Comparison of ENCODE assay signal across 21 cellular contexts in genomic region chr13:59722580-59722900, GRCh38.
DNase-seq lines count a peak whose midpoint lies in the region; FAIRE-seq and TF ChIP-seq lines count a peak whose summit lies in the region.
"Had no signal": no experiment of that assay in that cellular context is flagged by ENCODE, and none has a peak within 500 bp of the region (broad histone marks: within the 10 kb centered on the region; RNA-seq: fewer than 3 reads in every experiment).

No MANE protein-coding gene starts in this region.

- H3K27ac Mint-ChIP-seq in endodermal cell = peak overlapping the region; percentile 77

- TF ChIP-seq CTCF in Loucy (conservative IDR thresholded peaks at IDR 0.05; ENCODE audit: low read length) (no peak), endodermal cell (conservative IDR thresholded peaks at IDR 0.05) (no peak)

- H3K4me1 Mint-ChIP-seq in endodermal cell = peaks cover 15% of the 10 kb centered on the region

- 90 to 94% methylated on average over 2 of the region's 2 CpGs for WGBS in endodermal cell (ENCODE audit: insufficient coverage in 1 of 2, insufficient read length in 1 of 2), 2 experiments

- no peaks in the 10 kb centered on the region for H3K79me2 ChIP-seq in Loucy (ENCODE audit: insufficient read depth, low read length)

- no peaks in the 10 kb centered on the region for H4K20me1 ChIP-seq in BLaER1 treated with 17β-estradiol and CSF1 and Interleukin-3, amounts not matched to agents 10 nM and 100 nM
- H4K20me1 ChIP-seq in Loucy (ENCODE audit: insufficient read depth, low read length, poor library complexity, severe bottlenecking) = no peaks in the 10 kb centered on the region

- H3K27me3 Mint-ChIP-seq in endodermal cell (ENCODE audit: insufficient read depth) = no peaks in the 10 kb centered on the region

- H3K36me3 ChIP-seq in BLaER1 treated with 17β-estradiol and CSF1 and Interleukin-3, amounts not matched to agents 10 nM and 100 nM = no peaks in the 10 kb centered on the region
- no peaks in the 10 kb centered on the region for H3K36me3 ChIP-seq in Loucy (ENCODE audit: insufficient read depth, low read length)
- peaks cover 4% of the 10 kb centered on the region for H3K36me3 ChIP-seq in endodermal cell (ENCODE audit: control insufficient read depth, insufficient read depth, low read length)
- H3K36me3 ChIP-seq: colonic mucosa, heart left ventricle, tibial nerve had no signal

- no peaks in the 10 kb centered on the region for H3K27me3 ChIP-seq in BLaER1 treated with 17β-estradiol and CSF1 and Interleukin-3, amounts not matched to agents 10 nM and 100 nM
- H3K27me3 ChIP-seq in Loucy (ENCODE audit: insufficient read depth, low read length, poor library complexity, severe bottlenecking) = no peaks in the 10 kb centered on the region
- no peaks in the 10 kb centered on the region for H3K27me3 ChIP-seq in endodermal cell (ENCODE audit: control insufficient read depth, insufficient read depth, low read length, poor library complexity, severe bottlenecking)
- H3K27me3 ChIP-seq: colonic mucosa, heart left ventricle, tibial nerve had no signal

- peaks cover 0 to 4% (median 0%) of the 10 kb centered on the region in 11 experiments; a peak in 1 of 22 replicates for H3K9me3 ChIP-seq in BLaER1 treated with 17β-estradiol and CSF1 and Interleukin-3, amounts not matched to agents 10 nM and 100 nM (replicated peaks in 1 of 11)
- H3K9me3 ChIP-seq in Loucy (ENCODE audit: insufficient read depth, low read depth, low read length) (no peaks in the 10 kb centered on the region), endodermal cell (ENCODE audit: control insufficient read depth, low read length) (no peaks in the 10 kb centered on the region)
- H3K9me3 ChIP-seq: colonic mucosa, heart left ventricle, tibial nerve had no signal

- no peak overlapping the region for H3K4me3 Mint-ChIP-seq in endodermal cell

- H3K27ac ChIP-seq in BLaER1 treated with 17β-estradiol and CSF1 and Interleukin-3, amounts not matched to agents 10 nM and 100 nM = no peak overlapping the region
- no peak overlapping the region for H3K27ac ChIP-seq in endodermal cell (ENCODE audit: low read depth, low read length)
- H3K27ac ChIP-seq: colonic mucosa, heart left ventricle, tibial nerve had no signal

- peak overlapping the region; percentile 39; the same call in 1 of the 2 replicates for H2AFZ ChIP-seq in Loucy (ENCODE audit: low read length)

- peak overlapping the region in 10 of 11 experiments; percentile 0 to 51 (median 30); a peak in 12 of 22 replicates for H3K4me2 ChIP-seq in BLaER1 treated with 17β-estradiol and CSF1 and Interleukin-3, amounts not matched to agents 10 nM and 100 nM
- H3K4me2 ChIP-seq in Loucy (ENCODE audit: low read depth, low read length, poor library complexity, severe bottlenecking) = peak overlapping the region; percentile 71

- FAIRE-seq in GM12891 (lab: Jason Lieb, UNC) = no peak
- FAIRE-seq: endometrium, GM12878, H1, TTC549 had no signal

- DNase-seq in AML-193 (lab: John Stamatoyannopoulos, UW) = peak; percentile 48 to 69
- DNase-seq in endodermal cell = peak; percentile 65
- DNase-seq in GM12891 (ENCODE audit: insufficient read length, low spot score) = no peak
- no peak for DNase-seq in stimulated activated CD4-positive, alpha-beta T cell treated with anti-CD3 and anti-CD28 coated beads, Interleukin-12 subunit alpha, Interleukin-12 subunit beta, amount 100 ng/mL, for 4 hours
- no peak for DNase-seq in NCI-H345 (lab: John Stamatoyannopoulos, UW)
- DNase-seq: activated CD4-positive, alpha-beta T cell treated with anti-CD3 and anti-CD28 coated beads, Interleukin-2, amount 50 U/mL, for 48 hours; activated naive CD4-positive, alpha-beta T cell; activated T-cell treated with anti-CD3 and anti-CD28 coated beads, Interleukin-2, amount 50 U/mL, for 1 hour; colonic mucosa; GF-D8; NCI-H187 treated with DMSO at 0.1 percent for 48 hours; NCI-H446; RPMI8226 had no signal

- no peak for TF ChIP-seq POLR2A in GM12891 (IDR thresholded peaks at IDR 0.05; ENCODE audit: low read depth, low read length)

- H3K36me3 Mint-ChIP-seq in endodermal cell (ENCODE audit: low read depth) = no peaks in the 10 kb centered on the region

- no peak overlapping the region for H3K9ac ChIP-seq in BLaER1 treated with 17β-estradiol and CSF1 and Interleukin-3, amounts not matched to agents 10 nM and 100 nM
- H3K9ac ChIP-seq in Loucy (ENCODE audit: low read depth, low read length, poor library complexity, severe bottlenecking) = peak overlapping the region; percentile 2
- H3K9ac ChIP-seq in endodermal cell (ENCODE audit: extremely low read depth, low read length, poor library complexity, severe bottlenecking) = no peak overlapping the region

- no peak overlapping the region for H3K4me3 ChIP-seq in BLaER1 treated with 17β-estradiol and CSF1 and Interleukin-3, amounts not matched to agents 10 nM and 100 nM
- peak overlapping the region; percentile 46 for H3K4me3 ChIP-seq in Loucy (ENCODE audit: low read length, poor library complexity, severe bottlenecking)
- H3K4me3 ChIP-seq in endodermal cell (ENCODE audit: low read length) = no peak overlapping the region
- H3K4me3 ChIP-seq: colonic mucosa, GM12878, heart left ventricle, tibial nerve had no signal

- H3K9me3 Mint-ChIP-seq in endodermal cell = no peaks in the 10 kb centered on the region

- H3K9me2 ChIP-seq in Loucy (replicated peaks; ENCODE audit: low read depth, low read length) = no peaks in the 10 kb centered on the region

- H3K4me1 ChIP-seq in BLaER1 treated with 17β-estradiol and CSF1 and Interleukin-3, amounts not matched to agents 10 nM and 100 nM = peaks cover 7 to 11% (median 10%) of the 10 kb centered on the region in 10 experiments; a peak in 19 of 20 replicates
- H3K4me1 ChIP-seq in Loucy (ENCODE audit: insufficient read depth, low read length, poor library complexity, severe bottlenecking) (peaks cover 19% of the 10 kb centered on the region), endodermal cell (ENCODE audit: control insufficient read depth, insufficient read depth, low read length) (peaks cover 5% of the 10 kb centered on the region)
- H3K4me1 ChIP-seq: colonic mucosa, heart left ventricle, tibial nerve had no signal

- H3F3A ChIP-seq in Loucy (ENCODE audit: low read depth) = no peaks in the 10 kb centered on the region

TF ChIP-seq in GM12891, 5 proteins besides CTCF, POLR2A, EP300 and RAD21:
- TF ChIP-seq POU2F2 (IDR thresholded peaks at IDR 0.05; ENCODE audit: low read depth, low read length) = no peak
- TF ChIP-seq TAF1 (IDR thresholded peaks at IDR 0.05; ENCODE audit: low read depth, low read length) = no peak
- TF ChIP-seq SPI1 (IDR thresholded peaks at IDR 0.05; ENCODE audit: low read depth, low read length) = no peak
- no peak for TF ChIP-seq POLR2AphosphoS5 (IDR thresholded peaks at IDR 0.05; ENCODE audit: low read depth, low read length)
- TF ChIP-seq PAX5 (IDR thresholded peaks at IDR 0.05; ENCODE audit: insufficient read depth, low read length, severe bottlenecking) = no peak

Comparison
In these comparisons a context has a peak if more than half of its experiments do, and no peak if none do; other contexts are left out.
1. DNase-seq: peak in AML-193 (2 of 2) and endodermal cell (single experiment); none in GM12891 (single experiment), stimulated activated CD4-positive, alpha-beta T cell treated with anti-CD3 and anti-CD28 coated beads, Interleukin-12 subunit alpha, Interleukin-12 subunit beta, amount 100 ng/mL, for 4 hours (single experiment) and NCI-H345 (single experiment).